Comparison of ENCODE assay signal across 8 cellular contexts in genomic region chr10:79905322-79906314, GRCh38. TPM values are rescaled to one million over a fixed set of nuclear protein-coding genes. Genes with fewer than 3 reads are reported as not detected.
DNase-seq lines count a peak whose midpoint lies in the region; ATAC-seq and TF ChIP-seq lines count a peak whose summit lies in the region.

No MANE protein-coding gene starts in this region.

- DNase-seq in ELR (ENCODE audit: low read depth) (peak; percentile 61), NCI-H146 (lab: John Stamatoyannopoulos, UW) (peak; percentile 19), coronary artery (ENCODE audit: low spot score) (no peak), lung (ENCODE audit: low spot score) (no peak), transverse colon (no peak), NCI-H1436 treated with DMSO at 0.1 percent for 48 hours (lab: John Stamatoyannopoulos, UW) (no peak), AG20443 (ENCODE audit: low spot score) (no peak)

- no peak for TF ChIP-seq EP300 in transverse colon (IDR thresholded peaks at IDR 0.05; ENCODE audit: low read depth)

- H3K27ac ChIP-seq in coronary artery, result peak overlapping the region; percentile 72 to 92
- H3K27ac ChIP-seq in lung (ENCODE audit: low read depth in 1 of 2, low read length in 1 of 2), result peak overlapping the region; percentile 76 to 83
- peak overlapping the region; percentile 66 to 83 (median 68) for H3K27ac ChIP-seq in transverse colon

- no peak for ATAC-seq in lung (ENCODE audit: insufficient read depth, low FRiP score)
- ATAC-seq in HG03135 (IDR thresholded peaks at IDR 0.05; ENCODE audit: unreplicated experiment), result no peak

- in situ Hi-C loops in transverse colon (cut with MboI; ENCODE audit: low pct_ligation_motif_present in 1 of 4, low pct_unique_long_range_greater_than_20kb in 1 of 4, low sequenced_read_pairs in 3 of 4), result no loop called here

- no peak for TF ChIP-seq POLR2A in transverse colon (IDR thresholded peaks at IDR 0.05)

- H3K9me3 ChIP-seq in lung (ENCODE audit: control insufficient read depth in 2 of 2, insufficient read depth in 1 of 2, low read length in 1 of 2), result no peaks in the 10 kb centered on the region
- no peaks in the 10 kb centered on the region for H3K9me3 ChIP-seq in transverse colon

- H3K4me1 ChIP-seq in lung (ENCODE audit: control insufficient read depth in 2 of 2, insufficient read depth in 2 of 2, low read length in 2 of 2), result no peaks in the 10 kb centered on the region
- peaks cover 0 to 13% (median 8%) of the 10 kb centered on the region in 4 donors for H3K4me1 ChIP-seq in transverse colon

- H3K36me3 ChIP-seq in lung (ENCODE audit: control insufficient read depth in 2 of 2, insufficient read depth in 2 of 2, low read length in 2 of 2), result no peaks in the 10 kb centered on the region
- no peaks in the 10 kb centered on the region for H3K36me3 ChIP-seq in transverse colon

- H3K27me3 ChIP-seq in lung (ENCODE audit: control insufficient read depth, insufficient read depth) (no peaks in the 10 kb centered on the region), transverse colon (peaks cover 52% of the 10 kb centered on the region)

- WGBS in lung, 2 donors, result 24 to 30% methylated on average over 10 of the region's 10 CpGs
- 25 to 46% methylated on average over 5 to 10 of the region's 10 CpGs for WGBS in transverse colon (ENCODE audit: low coverage in 1 of 2), 2 donors

- intact Hi-C loops in transverse colon (cut with DNase I; ENCODE audit: low total_unique reads), result no loop called here

- H3K4me3 ChIP-seq in coronary artery (peak overlapping the region; percentile 93), lung (peak overlapping the region; percentile 59), transverse colon (peak overlapping the region; percentile 38 to 65 (median 55))

- no peak for TF ChIP-seq CTCF in coronary artery (IDR thresholded peaks at IDR 0.05)
- TF ChIP-seq CTCF in lung (IDR thresholded peaks at IDR 0.05; ENCODE audit: control extremely low read depth, extremely low read depth), result no peak
- no peak for TF ChIP-seq CTCF in transverse colon (IDR thresholded peaks at IDR 0.05)

RNA-seq across cellular contexts. Expression of gene SFTPD, which starts 43.3 kb away (rescaled TPM):
- total RNA-seq in lung (100 to 1,000 TPM; 216 to 661 TPM), transverse colon (not detected)
- polyA plus RNA-seq in lung, result 100 to 1,000 TPM; 635 to 636 TPM

Comparison
In these comparisons a context has a peak if more than half of its experiments do, and no peak if none do; other contexts are left out.
1. DNase-seq: peak in ELR (single experiment) and NCI-H146 (single experiment); none in coronary artery (single experiment), lung (single experiment), transverse colon (single experiment), NCI-H1436 treated with DMSO at 0.1 percent for 48 hours (single experiment) and AG20443 (single experiment).
2. RNA of gene SFTPD, which starts 43.3 kb away (total RNA-seq): 216 to 661 TPM in lung; not detected in transverse colon; every median in the first group is over 100 times any median in the second.
3. Peak in every context shown above with its lines, with median percentiles within 50 percentile points of each other: H3K27ac ChIP-seq and H3K4me3 ChIP-seq.